ENCODE assay signal across 10 cellular contexts in the genomic region with DNA sequence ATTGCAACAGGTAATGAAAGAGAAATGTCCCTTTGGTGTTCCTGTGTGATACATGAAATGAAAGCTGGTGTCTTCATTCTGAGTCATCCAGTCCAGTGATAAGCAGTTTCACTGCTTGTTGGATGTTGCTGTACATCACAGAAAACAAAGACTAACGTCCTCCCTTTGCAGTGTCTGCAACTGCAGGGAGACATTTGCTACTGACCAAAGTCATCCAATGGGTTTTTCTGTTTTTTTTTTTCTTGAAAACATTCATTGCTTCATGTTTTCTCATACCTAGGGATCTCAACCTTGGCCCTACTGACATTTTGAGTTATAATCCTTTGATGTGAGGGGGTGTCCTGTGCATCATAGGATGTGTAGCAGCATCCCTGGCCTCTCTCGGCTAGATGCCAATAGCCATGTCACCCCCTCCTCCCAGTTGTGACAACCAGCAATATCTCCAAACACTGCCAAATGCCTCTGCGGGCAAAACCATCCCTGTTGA.
DNase-seq lines count a peak whose midpoint lies in the region; ATAC-seq lines count a peak whose summit lies in the region.
"Had no signal": no experiment of that assay in that cellular context is flagged by ENCODE, and none has a peak within 500 bp of the region (broad histone marks: within the 10 kb centered on the region; RNA-seq: fewer than 3 reads in every experiment).

No MANE protein-coding gene starts in this region.

- DNase-seq in kidney tubule cell (ENCODE audit: low spot score) (peak; percentile 36), Ammon's horn (ENCODE audit: low spot score) (no peak), NCI-H526 (lab: John Stamatoyannopoulos, UW) (no peak), NCI-H748 treated with DMSO at 0.1 percent for 48 hours (lab: John Stamatoyannopoulos, UW) (no peak), DMS79 treated with DMSO at 0.1 percent for 48 hours (lab: John Stamatoyannopoulos, UW) (no peak)
- DNase-seq: NCI-H2171; stimulated activated CD4-positive, alpha-beta T cell treated with anti-CD3 and anti-CD28 coated beads, Interleukin-12 subunit alpha, Interleukin-12 subunit beta, amount 100 ng/mL, for 4 hours had no signal

- ATAC-seq in GM18867 (IDR thresholded peaks at IDR 0.05; ENCODE audit: unreplicated experiment) (peak; percentile 97), GM21619 (IDR thresholded peaks at IDR 0.05; ENCODE audit: unreplicated experiment) (peak; percentile 99), HG03439 (IDR thresholded peaks at IDR 0.05; ENCODE audit: unreplicated experiment) (peak; percentile 90)
